ENCODE assay signal across 17 cellular contexts in the genomic region with DNA sequence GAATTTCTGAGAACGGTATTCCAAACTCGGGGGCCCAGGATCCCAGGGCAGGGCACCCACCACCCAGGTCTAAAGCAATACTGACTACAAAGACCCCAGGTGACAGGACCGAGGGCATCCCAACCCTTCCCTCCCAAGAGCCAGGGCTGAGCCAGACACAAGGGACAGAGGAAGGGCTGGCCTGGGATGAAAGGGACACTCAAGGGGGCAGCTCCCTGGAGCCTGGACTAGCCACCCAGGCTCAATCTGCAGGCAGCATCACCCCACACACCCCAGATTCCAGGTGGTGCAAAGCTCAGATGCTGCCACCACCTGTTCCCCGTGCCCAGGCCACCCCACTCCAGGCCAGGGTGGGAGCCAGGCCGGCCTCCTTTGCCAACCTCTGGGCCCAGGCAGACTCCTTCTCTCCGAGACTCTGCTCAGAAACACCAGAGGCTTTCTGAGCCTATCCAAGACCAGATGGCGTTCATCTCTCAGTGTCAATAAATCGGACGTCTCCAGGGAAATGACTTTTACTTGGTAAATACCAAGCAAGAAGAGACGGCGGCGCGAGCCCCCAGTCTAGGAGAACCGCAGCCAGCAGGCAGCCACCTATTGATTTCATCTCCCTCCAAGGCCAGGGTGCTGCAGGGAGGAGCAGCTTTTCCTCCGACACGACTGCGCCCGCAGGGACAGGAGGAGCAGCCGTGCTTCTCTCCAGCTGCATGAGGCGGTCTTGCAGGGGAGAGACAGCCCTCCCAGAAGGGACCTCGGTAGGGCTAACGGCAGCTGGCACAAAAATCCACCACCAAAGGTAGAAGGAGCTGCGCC.
"Had no signal": no experiment of that assay in that cellular context is flagged by ENCODE, and none has a peak within 500 bp of the region (broad histone marks: within the 10 kb centered on the region; RNA-seq: fewer than 3 reads in every experiment).

No MANE protein-coding gene starts in this region.

- H3K9me3 Mint-ChIP-seq: central memory CD8-positive, alpha-beta T cell had no signal

- H3K36me3 Mint-ChIP-seq: activated naive CD8-positive, alpha-beta T cell; brain; WTC11 had no signal

- H3K36me3 ChIP-seq: right lobe of liver, uterus had no signal

- H3K27me3 ChIP-seq: right lobe of liver, uterus had no signal

- H3K4me2 ChIP-seq: smooth muscle cell had no signal

- H3K27ac Mint-ChIP-seq: activated naive CD8-positive, alpha-beta T cell; activated T-cell treated with anti-CD3 and anti-CD28 coated beads, Interleukin-2, amount 50 U/mL, for 72 hours; nephron; WTC11 had no signal

- H3K27me3 Mint-ChIP-seq: brain had no signal

- H3K4me1 ChIP-seq: psoas muscle, right lobe of liver had no signal

- H3K4me3 Mint-ChIP-seq: activated naive CD8-positive, alpha-beta T cell; activated T-cell treated with anti-CD3 and anti-CD28 coated beads, Interleukin-2, amount 50 U/mL, for 72 hours; brain; central memory CD8-positive, alpha-beta T cell; nephron; WTC11 had no signal

- H3K4me3 ChIP-seq: psoas muscle, right lobe of liver, smooth muscle cell, uterus had no signal

- DNase-seq: activated CD4-positive, alpha-beta T cell treated with anti-CD3 and anti-CD28 coated beads for 48 hours; activated CD8-positive, alpha-beta memory T cell treated with anti-CD3 and anti-CD28 coated beads, Interleukin-2, amount 50 U/mL, for 48 hours; activated gamma-delta T cell; activated T-cell treated with anti-CD3 and anti-CD28 coated beads, Interleukin-2, amount 50 U/mL, for 72 hours; effector memory CD4-positive, alpha-beta T cell; foreskin fibroblast; occipital lobe; psoas muscle; T-helper 2 cell; uterus had no signal

- H3K9me3 ChIP-seq: psoas muscle, right lobe of liver, uterus had no signal

- H3K4me1 Mint-ChIP-seq: central memory CD8-positive, alpha-beta T cell; WTC11 had no signal

- ATAC-seq: activated T-cell treated with anti-CD3 and anti-CD28 coated beads, Interleukin-2, amount 50 U/mL, for 72 hours; psoas muscle; WTC11 had no signal

- H3K27ac ChIP-seq: psoas muscle, uterus had no signal
